32 cellular contexts compared by ENCODE assay signal in genomic region chr6:167882244-167882643, GRCh38.
"Had no signal": no experiment of that assay in that cellular context is flagged by ENCODE, and none has a peak within 500 bp of the region (broad histone marks: within the 10 kb centered on the region; RNA-seq: fewer than 3 reads in every experiment).

No MANE protein-coding gene starts in this region.

- H3K36me3 Mint-ChIP-seq: natural killer cell had no signal

- H3K9ac ChIP-seq: neural progenitor cell, parathyroid adenoma had no signal

- H3K27me3 ChIP-seq: neural progenitor cell, ovary, spleen, suprapubic skin, testis, tibial artery, transverse colon, upper lobe of right lung, vagina had no signal

- DNase-seq: natural killer cell; occipital lobe; ovary; posterior cingulate gyrus; psoas muscle; right cardiac atrium; spleen; stimulated activated CD4-positive, alpha-beta T cell treated with anti-CD3 and anti-CD28 coated beads, Interleukin-12 subunit alpha, Interleukin-12 subunit beta, amount 100 ng/mL, for 4 hours; stimulated activated CD4-positive, alpha-beta T cell treated with anti-CD3 and anti-CD28 coated beads, Interleukin-1b, Interleukin-23, amount 100 ng/mL, for 48 hours; stimulated activated CD4-positive, alpha-beta T cell treated with anti-CD3 and anti-CD28 coated beads, Interleukin-4, amount 100 ng/mL, for 1 hour; stimulated activated CD4-positive, alpha-beta T cell treated with anti-CD3 and anti-CD28 coated beads, Interleukin-4, amount 100 ng/mL, for 4 hours; stimulated activated CD8-positive, alpha-beta memory T cell treated with anti-CD3 and anti-CD28 coated beads, Interleukin-4, amount 100 ng/mL, for 48 hours; stimulated activated naive CD4-positive, alpha-beta T cell; stimulated activated naive CD8-positive, alpha-beta T cell treated with anti-CD3 and anti-CD28 coated beads, Interleukin-15, amount 100 ng/mL, for 72 hours; stimulated activated naive CD8-positive, alpha-beta T cell treated with anti-CD3 and anti-CD28 coated beads, Interleukin-15, Interleukin-2, amounts not matched to agents 100 U/mL and 50 U/mL, for 24 hours; substantia nigra; testis; tibial artery; transverse colon; upper lobe of right lung had no signal

- H3K27ac ChIP-seq: ovary, parathyroid adenoma, psoas muscle, skin epidermis, spleen, suprapubic skin, testis, tibial artery, transverse colon, upper lobe of right lung, vagina had no signal

- H3K4me1 Mint-ChIP-seq: natural killer cell; nephron; stimulated activated memory B cell treated with anti-CD40 and anti-IgM and Interleukin-4, amounts not matched to agents 10 μg/mL and 1 μg/mL and 100 μg/mL, for 72 hours; stimulated activated naive CD8-positive, alpha-beta T cell treated with anti-CD3 and anti-CD28 coated beads, Interleukin-15, amount 100 ng/mL, for 72 hours had no signal

- FAIRE-seq: urothelium cell line had no signal

- H3K4me1 ChIP-seq: neural progenitor cell, parathyroid adenoma, psoas muscle, suprapubic skin, testis, tibial artery, transverse colon, upper lobe of right lung, vagina had no signal

- H3K9me3 Mint-ChIP-seq: natural killer cell; nephron; neural progenitor cell; stimulated activated memory B cell treated with anti-CD40 and anti-IgM and Interleukin-4, amounts not matched to agents 10 μg/mL and 1 μg/mL and 100 μg/mL, for 72 hours; stimulated activated naive CD8-positive, alpha-beta T cell treated with anti-CD3 and anti-CD28 coated beads, Interleukin-15, amount 100 ng/mL, for 72 hours; type B pancreatic cell had no signal

- H2AFZ ChIP-seq: neural progenitor cell, parathyroid adenoma had no signal

- H3K27me3 Mint-ChIP-seq: progenitor cell of endocrine pancreas; stimulated activated memory B cell treated with anti-CD40 and anti-IgM and Interleukin-4, amounts not matched to agents 10 μg/mL and 1 μg/mL and 100 μg/mL, for 72 hours; type B pancreatic cell had no signal

- H3K4me3 ChIP-seq: neural progenitor cell, ovary, psoas muscle, skin epidermis, smooth muscle cell, spleen, suprapubic skin, testis, tibial artery, transverse colon, upper lobe of right lung, vagina had no signal

- H3K4me2 ChIP-seq: neural progenitor cell, smooth muscle cell had no signal

- H3K36me3 ChIP-seq: ovary had no signal

- ATAC-seq: natural killer cell; psoas muscle; right cardiac atrium; sciatic nerve; stimulated activated memory B cell treated with anti-CD40 and anti-IgM and Interleukin-4, amounts not matched to agents 10 μg/mL and 1 μg/mL and 100 μg/mL, for 72 hours; stimulated activated naive CD8-positive, alpha-beta T cell treated with anti-CD3 and anti-CD28 coated beads, Interleukin-15, amount 100 ng/mL, for 72 hours; stimulated activated naive CD8-positive, alpha-beta T cell treated with anti-CD3 and anti-CD28 coated beads, Interleukin-15, Interleukin-2, amounts not matched to agents 100 U/mL and 50 U/mL, for 24 hours; upper lobe of right lung had no signal

- H3K27ac Mint-ChIP-seq: natural killer cell; nephron; neural progenitor cell; progenitor cell of endocrine pancreas; stimulated activated memory B cell treated with anti-CD40 and anti-IgM and Interleukin-4, amounts not matched to agents 10 μg/mL and 1 μg/mL and 100 μg/mL, for 72 hours; stimulated activated naive CD8-positive, alpha-beta T cell treated with anti-CD3 and anti-CD28 coated beads, Interleukin-15, amount 100 ng/mL, for 72 hours; type B pancreatic cell had no signal

- H3K9me3 ChIP-seq: ovary, psoas muscle, spleen, suprapubic skin, testis, tibial artery, transverse colon, upper lobe of right lung, vagina had no signal

- H3K4me3 Mint-ChIP-seq: natural killer cell; nephron; neural progenitor cell; stimulated activated memory B cell treated with anti-CD40 and anti-IgM and Interleukin-4, amounts not matched to agents 10 μg/mL and 1 μg/mL and 100 μg/mL, for 72 hours; stimulated activated naive CD8-positive, alpha-beta T cell treated with anti-CD3 and anti-CD28 coated beads, Interleukin-15, amount 100 ng/mL, for 72 hours; type B pancreatic cell had no signal
